ENCODE assay signal across 1 cellular context in the genomic region with DNA sequence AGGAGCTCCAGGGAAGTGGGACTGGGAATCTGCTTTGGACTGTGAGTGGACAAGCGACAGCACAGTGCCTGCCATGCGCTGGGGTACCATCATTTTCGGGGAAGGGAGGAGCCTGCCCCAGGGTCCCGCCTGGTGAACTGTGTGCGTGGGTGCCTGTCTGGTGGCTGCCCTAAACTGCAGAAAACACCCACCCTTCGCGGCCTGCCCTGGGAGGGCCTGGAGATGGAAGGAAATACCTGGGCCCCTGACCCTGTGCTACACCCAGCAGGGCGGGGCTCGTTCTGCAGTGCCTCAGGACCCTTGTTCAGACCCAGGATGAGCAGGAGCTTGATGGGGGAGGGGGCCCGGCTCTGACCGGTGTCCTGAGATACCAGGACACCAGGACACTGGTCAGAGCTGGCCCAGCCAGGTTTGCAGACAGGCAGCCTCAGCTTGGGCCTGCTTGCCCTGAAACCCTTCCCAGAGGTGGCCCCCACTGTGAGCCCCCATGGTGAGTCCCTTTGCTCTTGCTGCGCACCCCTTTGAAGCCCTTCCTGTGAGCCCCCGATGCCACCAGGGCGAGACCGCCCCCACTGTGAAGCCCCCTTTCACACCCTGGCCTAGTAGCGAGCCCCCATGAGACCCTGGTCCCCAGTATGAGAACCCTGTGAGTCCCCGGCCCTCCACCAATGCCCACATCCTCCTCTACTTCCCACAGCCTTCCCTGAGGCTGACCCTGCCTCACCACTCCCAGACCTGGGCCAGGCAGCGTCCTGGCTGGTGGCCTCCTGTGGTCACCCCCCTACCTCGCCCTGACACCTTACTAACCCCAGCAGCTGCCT.
TF ChIP-seq lines count a peak whose summit lies in the region.

No MANE protein-coding gene starts in this region.

TF ChIP-seq in IMR-90, 13 proteins besides CTCF, POLR2A, EP300 and RAD21 (continued from another document):
- TF ChIP-seq CEBPB (IDR thresholded peaks at IDR 0.05; ENCODE audit: low read depth, low read length) (no peak), FOS (IDR thresholded peaks at IDR 0.05; ENCODE audit: low read depth, low read length) (no peak), RCOR1 (IDR thresholded peaks at IDR 0.05; ENCODE audit: insufficient replicate concordance, low read length) (no peak)
- TF ChIP-seq, protein P1, sequence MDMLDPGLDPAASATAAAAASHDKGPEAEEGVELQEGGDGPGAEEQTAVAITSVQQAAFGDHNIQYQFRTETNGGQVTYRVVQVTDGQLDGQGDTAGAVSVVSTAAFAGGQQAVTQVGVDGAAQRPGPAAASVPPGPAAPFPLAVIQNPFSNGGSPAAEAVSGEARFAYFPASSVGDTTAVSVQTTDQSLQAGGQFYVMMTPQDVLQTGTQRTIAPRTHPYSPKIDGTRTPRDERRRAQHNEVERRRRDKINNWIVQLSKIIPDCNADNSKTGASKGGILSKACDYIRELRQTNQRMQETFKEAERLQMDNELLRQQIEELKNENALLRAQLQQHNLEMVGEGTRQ (IDR thresholded peaks at IDR 0.05; ENCODE audit: low read depth, low read length), result no peak
- TF ChIP-seq, protein P2, sequence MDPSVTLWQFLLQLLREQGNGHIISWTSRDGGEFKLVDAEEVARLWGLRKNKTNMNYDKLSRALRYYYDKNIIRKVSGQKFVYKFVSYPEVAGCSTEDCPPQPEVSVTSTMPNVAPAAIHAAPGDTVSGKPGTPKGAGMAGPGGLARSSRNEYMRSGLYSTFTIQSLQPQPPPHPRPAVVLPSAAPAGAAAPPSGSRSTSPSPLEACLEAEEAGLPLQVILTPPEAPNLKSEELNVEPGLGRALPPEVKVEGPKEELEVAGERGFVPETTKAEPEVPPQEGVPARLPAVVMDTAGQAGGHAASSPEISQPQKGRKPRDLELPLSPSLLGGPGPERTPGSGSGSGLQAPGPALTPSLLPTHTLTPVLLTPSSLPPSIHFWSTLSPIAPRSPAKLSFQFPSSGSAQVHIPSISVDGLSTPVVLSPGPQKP (IDR thresholded peaks at IDR 0.05; ENCODE audit: borderline replicate concordance, low read depth, low read length), result no peak
